18 cellular contexts compared by ENCODE assay signal in the genomic region with DNA sequence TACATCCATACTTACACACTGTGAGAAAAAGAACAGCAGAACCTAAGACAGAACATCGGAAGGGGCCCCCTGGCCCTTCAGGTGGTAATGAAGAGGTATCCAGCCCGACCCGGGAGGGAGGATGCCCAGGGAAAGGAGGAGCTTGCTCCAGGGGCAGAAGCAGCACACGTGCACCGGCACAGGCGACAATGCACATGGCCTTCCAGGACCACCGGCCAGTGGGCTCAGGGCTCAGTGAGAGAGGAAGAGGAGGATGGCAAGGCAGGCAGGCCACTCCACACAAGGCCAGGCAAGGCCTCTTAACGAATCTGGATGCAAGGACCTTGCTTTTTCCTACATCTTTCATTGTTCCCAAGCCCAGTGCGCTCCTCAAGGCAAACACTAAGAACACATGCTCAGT. TPM values are rescaled to one million over a fixed set of nuclear protein-coding genes. Genes with fewer than 3 reads are reported as not detected.
DNase-seq lines count a peak whose midpoint lies in the region; ATAC-seq, FAIRE-seq and TF ChIP-seq lines count a peak whose summit lies in the region.
"Had no signal": no experiment of that assay in that cellular context is flagged by ENCODE, and none has a peak within 500 bp of the region (broad histone marks: within the 10 kb centered on the region; RNA-seq: fewer than 3 reads in every experiment).

No MANE protein-coding gene starts in this region.

- peaks cover 68% of the 10 kb centered on the region for H3K4me1 Mint-ChIP-seq in nephron
- H3K4me1 Mint-ChIP-seq in CD8-positive, alpha-beta T cell (ENCODE audit: low read depth) = peaks cover 2% of the 10 kb centered on the region

- no peaks in the 10 kb centered on the region for H3K9me3 ChIP-seq in A549
- H3K9me3 ChIP-seq in HUES64 (ENCODE audit: insufficient read depth, low read depth, low read length) = no peaks in the 10 kb centered on the region
- no peaks in the 10 kb centered on the region for H3K9me3 ChIP-seq in CD8-positive, alpha-beta T cell (ENCODE audit: low read length)
- H3K9me3 ChIP-seq in ovary = no peaks in the 10 kb centered on the region
- H3K9me3 ChIP-seq: heart right ventricle had no signal

- no peak for ATAC-seq in A549
- ATAC-seq in GM21515 (IDR thresholded peaks at IDR 0.05; ENCODE audit: unreplicated experiment) = no peak
- ATAC-seq in HG03460 (IDR thresholded peaks at IDR 0.05; ENCODE audit: unreplicated experiment) = no peak
- ATAC-seq in CD8-positive, alpha-beta T cell = no peak

- CTCF ChIA-PET in A549 (lab: Yijun Ruan, JAX) = interaction anchor here (1.2 kb wide), 1 partner anchor 104 kb away, joined by 4 read pairs; no protein-coding TSS in a partner anchor
- CTCF ChIA-PET in CD8-positive, alpha-beta T cell (lab: Charles Lee) = no interaction called here

- H3K27me3 ChIP-seq in HUES64 (ENCODE audit: insufficient read depth, low read length) = no peaks in the 10 kb centered on the region
- H3K27me3 ChIP-seq in CD8-positive, alpha-beta T cell (ENCODE audit: insufficient read depth, low read length) = no peaks in the 10 kb centered on the region
- no peaks in the 10 kb centered on the region for H3K27me3 ChIP-seq in ovary
- H3K27me3 ChIP-seq: heart right ventricle had no signal

- no peaks in the 10 kb centered on the region for H3K9me3 Mint-ChIP-seq in nephron
- H3K9me3 Mint-ChIP-seq in CD8-positive, alpha-beta T cell = no peaks in the 10 kb centered on the region
- H3K9me3 Mint-ChIP-seq: activated naive CD8-positive, alpha-beta T cell treated with anti-CD3 and anti-CD28 coated beads, Interleukin-2, amount 10 ng/mL, durations not matched to agents 7 days and 5 days; central memory CD8-positive, alpha-beta T cell; T-helper 1 cell treated with Interleukin-12 subunit alpha and Interleukin-12 subunit beta and Interleukin-4 antibody, amounts not matched to agents 30 μg/mL and 1 μg/mL, for 36 hours; type B pancreatic cell had no signal

- intact Hi-C loops in CD8-positive, alpha-beta T cell (cut with DNase I, micrococcal nuclease) = no loop called here
- intact Hi-C loops in ovary (cut with DNase I) = no loop called here

- H3K36me3 Mint-ChIP-seq in nephron (ENCODE audit: low read depth) = peaks cover 4% of the 10 kb centered on the region
- H3K36me3 Mint-ChIP-seq in CD8-positive, alpha-beta T cell = peaks cover 2% of the 10 kb centered on the region

- no peaks in the 10 kb centered on the region for H3K27me3 Mint-ChIP-seq in nephron (ENCODE audit: low read depth)
- H3K27me3 Mint-ChIP-seq in CD8-positive, alpha-beta T cell (ENCODE audit: low read depth) = no peaks in the 10 kb centered on the region
- H3K27me3 Mint-ChIP-seq: activated naive CD8-positive, alpha-beta T cell treated with anti-CD3 and anti-CD28 coated beads, Interleukin-2, amount 10 ng/mL, durations not matched to agents 7 days and 5 days; central memory CD8-positive, alpha-beta T cell; type B pancreatic cell had no signal

- 75% methylated on average over 9 of the region's 9 CpGs for WGBS in A549 (ENCODE audit: missing lambda C conversion rate)
- 89% methylated on average over 9 of the region's 9 CpGs for WGBS in HUES64
- 75 to 85% (median 84%) methylated on average over 9 of the region's 9 CpGs for WGBS in ovary, 3 donors

- 0 out of 2 replicates have a peak overlapping the region, but pooled peaks have one; percentile 13 for H3K9ac ChIP-seq in HUES64 (ENCODE audit: low read depth, low read length)

- TF ChIP-seq RAD21 in A549 (conservative IDR thresholded peaks at IDR 0.05 in 1 of 2, IDR thresholded peaks at IDR 0.05 in 1 of 2) = no peak

- H3K36me3 ChIP-seq in HUES64 (ENCODE audit: insufficient read depth, low read length) = no peaks in the 10 kb centered on the region
- H3K36me3 ChIP-seq in CD8-positive, alpha-beta T cell (ENCODE audit: insufficient read depth, low read length) = no peaks in the 10 kb centered on the region
- no peaks in the 10 kb centered on the region for H3K36me3 ChIP-seq in ovary

- peak overlapping the region; percentile 92 for H3K4me2 ChIP-seq in A549

- no peak for TF ChIP-seq POLR2A in A549 (IDR thresholded peaks at IDR 0.05; ENCODE audit: low read length)
- TF ChIP-seq POLR2A in ovary (IDR thresholded peaks at IDR 0.05) = no peak

- DNase-seq in A549 (ENCODE audit: low read depth in 1 of 2, low spot score in 1 of 2) (no peak), coronary artery (ENCODE audit: low spot score) (no peak), ovary (no peak)
- no peak for DNase-seq in CD8-positive, alpha-beta T cell
- DNase-seq: activated naive CD8-positive, alpha-beta T cell treated with anti-CD3 and anti-CD28 coated beads, Interleukin-2, amount 10 ng/mL, durations not matched to agents 7 days and 5 days; effector memory CD4-positive, alpha-beta T cell; heart right ventricle; Kasumi-1; NCI-H1092 treated with DMSO at 0.1 percent for 48 hours; NCI-H2107; Right ventricle myocardium superior had no signal

- H3K4me3 Mint-ChIP-seq in nephron = peak overlapping the region in 1 of 3 experiments; percentile 7
- H3K4me3 Mint-ChIP-seq in CD8-positive, alpha-beta T cell = no peak overlapping the region
- H3K4me3 Mint-ChIP-seq: activated naive CD8-positive, alpha-beta T cell treated with anti-CD3 and anti-CD28 coated beads, Interleukin-2, amount 10 ng/mL, durations not matched to agents 7 days and 5 days; central memory CD8-positive, alpha-beta T cell; T-helper 1 cell treated with Interleukin-12 subunit alpha and Interleukin-12 subunit beta and Interleukin-4 antibody, amounts not matched to agents 30 μg/mL and 1 μg/mL, for 36 hours; type B pancreatic cell had no signal

- TF ChIP-seq EP300 in A549 (IDR thresholded peaks at IDR 0.05) = no peak
- no peak for TF ChIP-seq EP300 in ovary (IDR thresholded peaks at IDR 0.05)

- H3K27ac ChIP-seq in A549 (peak overlapping the region; percentile 87 to 93), HUES64 (ENCODE audit: low read depth, low read length) (no peak overlapping the region), coronary artery (peak overlapping the region; percentile 4 to 29), ovary (no peak overlapping the region)
- no peak overlapping the region for H3K27ac ChIP-seq in CD8-positive, alpha-beta T cell (ENCODE audit: low read depth, low read length)

- H3K4me3 ChIP-seq in A549 = peak overlapping the region; percentile 27; the same call in 2 of the 3 replicates
- H3K4me3 ChIP-seq in HUES64 (ENCODE audit: low read length) = no peak overlapping the region
- no peak overlapping the region for H3K4me3 ChIP-seq in coronary artery
- no peak overlapping the region for H3K4me3 ChIP-seq in CD8-positive, alpha-beta T cell (ENCODE audit: low read depth, low read length)
- H3K4me3 ChIP-seq in ovary = no peak overlapping the region
- H3K4me3 ChIP-seq: heart right ventricle had no signal

- H3K4me1 ChIP-seq in A549 (peaks cover 82% of the 10 kb centered on the region), HUES64 (ENCODE audit: insufficient read depth, low read length) (peaks cover 15% of the 10 kb centered on the region), ovary (ENCODE audit: insufficient read depth) (peaks cover 25% of the 10 kb centered on the region)
- no peaks in the 10 kb centered on the region for H3K4me1 ChIP-seq in CD8-positive, alpha-beta T cell (ENCODE audit: insufficient read depth, low read length)

- no peak for FAIRE-seq in A549 (lab: Jason Lieb, UNC)

- TF ChIP-seq CTCF in A549 (IDR thresholded peaks at IDR 0.05) (no peak), coronary artery (IDR thresholded peaks at IDR 0.05) (no peak), nephron (IDR thresholded peaks at IDR 0.05; ENCODE audit: unreplicated experiment in 3 of 3) (no peak), ovary (IDR thresholded peaks at IDR 0.05) (no peak)
- TF ChIP-seq CTCF in CD8-positive, alpha-beta T cell (IDR thresholded peaks at IDR 0.05) = no peak

- peak overlapping the region; percentile 71 to 80 (median 73) for H3K27ac Mint-ChIP-seq in nephron
- H3K27ac Mint-ChIP-seq in CD8-positive, alpha-beta T cell = no peak overlapping the region
- H3K27ac Mint-ChIP-seq: activated naive CD8-positive, alpha-beta T cell treated with anti-CD3 and anti-CD28 coated beads, Interleukin-2, amount 10 ng/mL, durations not matched to agents 7 days and 5 days; T-helper 1 cell treated with Interleukin-12 subunit alpha and Interleukin-12 subunit beta and Interleukin-4 antibody, amounts not matched to agents 30 μg/mL and 1 μg/mL, for 36 hours had no signal

- POLR2A ChIA-PET in A549 (lab: Yijun Ruan, JAX) = no interaction called here
- POLR2A ChIA-PET in CD8-positive, alpha-beta T cell (lab: Charles Lee) = no interaction called here

TF ChIP-seq in A549, 52 proteins besides CTCF, POLR2A, EP300 and RAD21 (continues in another document):
- TF ChIP-seq, protein P1, sequence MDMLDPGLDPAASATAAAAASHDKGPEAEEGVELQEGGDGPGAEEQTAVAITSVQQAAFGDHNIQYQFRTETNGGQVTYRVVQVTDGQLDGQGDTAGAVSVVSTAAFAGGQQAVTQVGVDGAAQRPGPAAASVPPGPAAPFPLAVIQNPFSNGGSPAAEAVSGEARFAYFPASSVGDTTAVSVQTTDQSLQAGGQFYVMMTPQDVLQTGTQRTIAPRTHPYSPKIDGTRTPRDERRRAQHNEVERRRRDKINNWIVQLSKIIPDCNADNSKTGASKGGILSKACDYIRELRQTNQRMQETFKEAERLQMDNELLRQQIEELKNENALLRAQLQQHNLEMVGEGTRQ (IDR thresholded peaks at IDR 0.05) = no peak
- TF ChIP-seq FOSL2 (IDR thresholded peaks at IDR 0.05) (no peak), FOSL2 (CRISPR knock-in tag; IDR thresholded peaks at IDR 0.05) (no peak), ZNF302 (CRISPR knock-in tag; IDR thresholded peaks at IDR 0.05) (no peak), KDM5A (IDR thresholded peaks at IDR 0.05) (no peak), CEBPB (IDR thresholded peaks at IDR 0.05) (no peak), HOXA7 (CRISPR knock-in tag; IDR thresholded peaks at IDR 0.05) (no peak), KDM1A (IDR thresholded peaks at IDR 0.05; ENCODE audit: low read depth) (no peak), ZFP36 (IDR thresholded peaks at IDR 0.05; ENCODE audit: borderline replicate concordance, partially characterized antibody) (no peak), NR3C1 (IDR thresholded peaks at IDR 0.05) (no peak), TP53 (CRISPR knock-in tag; IDR thresholded peaks at IDR 0.05) (no peak), PHF8 (IDR thresholded peaks at IDR 0.05; ENCODE audit: borderline replicate concordance, low read depth) (no peak), EHF (CRISPR knock-in tag; IDR thresholded peaks at IDR 0.05) (no peak), FOXS1 (CRISPR knock-in tag; IDR thresholded peaks at IDR 0.05) (no peak)

RNA-seq across cellular contexts. Expression of gene MICAL3, which starts 52.6 kb away (rescaled TPM):
- polyA plus RNA-seq in A549 (2011; rRNA removed) (18.7 and 20.5 TPM in 2 replicates), A549 (2017; fragmentation: RNase III; extraction: RNeasy Plus Mini Kit Qiagen cat#74134 plus additional on column Dnase treatment) (30.1 to 35.1 TPM (median 30.3 TPM) in 3 replicates), ovary (10 to 100 TPM; 24.1 to 31.9 TPM)
- polyA plus RNA-seq in A549 (2012; cell fraction: cytosol; rRNA removed) = 13.3 and 17.7 TPM in 2 replicates
- polyA plus RNA-seq in A549 (2012; cell fraction: nucleus; rRNA removed) = 74.0 and 74.6 TPM in 2 replicates
- polyA minus RNA-seq in A549 (2011; rRNA and poly(A)+ RNA removed) = 28.0 and 34.1 TPM in 2 replicates
- 13.2 TPM for polyA plus RNA-seq in HUES64 (2013, experiment 1 of 2)
- polyA plus RNA-seq in HUES64 (2013, experiment 2 of 2) = 12.8 TPM
- 10 to 100 TPM in 1 of 2 experiments, 1 to 10 TPM in 1; 7.0 to 11.7 TPM for total RNA-seq in CD8-positive, alpha-beta T cell
- total RNA-seq in ovary = 100 to 1,000 TPM in 1 of 7 donors, 10 to 100 TPM in 6; 17.5 to 106 (median 81.6) TPM

Comparison
In these comparisons a context has a peak if more than half of its experiments do, and no peak if none do; other contexts are left out.
1. H3K27ac ChIP-seq: peak in A549 (2 of 2) and coronary artery (2 of 2); none in HUES64 (single experiment), CD8-positive, alpha-beta T cell (single experiment) and ovary (0 of 2).